ENCODE assay signal across 9 cellular contexts in the genomic region with DNA sequence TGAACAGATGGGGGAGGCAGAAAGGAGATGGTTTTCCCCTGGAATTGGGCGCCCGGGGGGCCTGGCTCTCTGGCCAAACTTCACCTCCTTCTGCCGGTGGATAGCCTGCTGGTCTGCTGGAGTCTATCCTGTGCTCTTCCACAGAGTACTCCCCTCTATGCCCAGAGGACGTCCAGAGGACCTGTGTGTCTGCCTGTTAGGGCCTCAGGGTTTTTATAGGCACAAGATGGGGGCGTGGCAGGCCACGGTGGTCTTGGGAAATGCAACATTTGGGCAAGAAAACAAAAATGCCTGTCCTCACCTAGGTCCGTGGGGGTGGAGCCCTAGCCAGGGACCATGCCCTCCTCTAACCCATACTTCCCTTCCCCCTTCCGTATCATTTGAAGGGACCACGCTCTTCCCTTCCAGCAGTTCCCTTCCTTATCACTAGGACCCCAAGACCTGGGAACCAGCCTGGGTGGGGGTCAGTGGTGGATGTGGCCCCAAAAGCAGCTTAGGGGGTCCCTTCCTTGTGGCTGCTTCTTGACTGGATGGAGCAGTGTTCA. TPM values are rescaled to one million over a fixed set of nuclear protein-coding genes. Genes with fewer than 3 reads are reported as not detected.
DNase-seq lines count a peak whose midpoint lies in the region; ATAC-seq and TF ChIP-seq lines count a peak whose summit lies in the region.
"Had no signal": no experiment of that assay in that cellular context is flagged by ENCODE, and none has a peak within 500 bp of the region (broad histone marks: within the 10 kb centered on the region; RNA-seq: fewer than 3 reads in every experiment).

No MANE protein-coding gene starts in this region.

- H3K4me3 ChIP-seq in AG04449 (ENCODE audit: low read depth, low read length) = peak overlapping the region; percentile 50

- TF ChIP-seq CTCF in AG04449 (IDR thresholded peaks at IDR 0.05; ENCODE audit: insufficient read depth, low read length, missing control alignments) (no peak), chondrocyte (IDR thresholded peaks at IDR 0.05) (no peak)

- H3K27me3 Mint-ChIP-seq in chondrocyte (ENCODE audit: low read depth) (no peaks in the 10 kb centered on the region), naive B cell (no peaks in the 10 kb centered on the region)

- no peak overlapping the region for H3K27ac Mint-ChIP-seq in chondrocyte (ENCODE audit: unreplicated experiment)
- peak overlapping the region; percentile 69 to 98 (median 88) for H3K27ac Mint-ChIP-seq in naive B cell

- H3K4me3 Mint-ChIP-seq in chondrocyte (ENCODE audit: unreplicated experiment) = peak overlapping the region; percentile 56
- peak overlapping the region; percentile 56 to 92 (median 86) for H3K4me3 Mint-ChIP-seq in naive B cell

- no peaks in the 10 kb centered on the region for H3K4me1 Mint-ChIP-seq in chondrocyte (ENCODE audit: low read depth)
- H3K4me1 Mint-ChIP-seq in naive B cell = peaks cover 5 to 14% (median 7%) of the 10 kb centered on the region in 3 donors

- ATAC-seq in HG02642 (IDR thresholded peaks at IDR 0.05; ENCODE audit: poor library complexity, unreplicated experiment) (peak; percentile 9), naive B cell (ENCODE audit: low read depth in 2 of 2) (peak in 1 of 2 donors; percentile 11), HG03025 (IDR thresholded peaks at IDR 0.05; ENCODE audit: low FRiP score, unreplicated experiment) (no peak), left lobe of liver (no peak), HG03571 (IDR thresholded peaks at IDR 0.05; ENCODE audit: unreplicated experiment) (no peak)

- CTCF ChIA-PET in AG04449 (lab: Yijun Ruan, JAX) = no interaction called here

- H3K9me3 Mint-ChIP-seq in chondrocyte (ENCODE audit: low read depth) (no peaks in the 10 kb centered on the region), naive B cell (no peaks in the 10 kb centered on the region)

- POLR2A ChIA-PET in AG04449 (lab: Yijun Ruan, JAX) = no interaction called here

- H3K36me3 Mint-ChIP-seq in chondrocyte (ENCODE audit: low read depth) (no peaks in the 10 kb centered on the region), naive B cell (no peaks in the 10 kb centered on the region)

- DNase-seq in AG04449 (ENCODE audit: low read depth, low spot score) = no peak
- DNase-seq in chondrocyte (ENCODE audit: low spot score) = no peak
- peak; percentile 3 for DNase-seq in naive B cell
- no peak for DNase-seq in NCI-H1417 treated with DMSO at 0.1 percent for 48 hours (lab: John Stamatoyannopoulos, UW)
- no peak for DNase-seq in left lobe of liver (ENCODE audit: low spot score)
- DNase-seq: T1000 had no signal

RNA-seq across cellular contexts. Expression of a gene that starts 53.6 kb away (rescaled TPM):
- total RNA-seq in chondrocyte (10.7 to 12.0 TPM (median 11.2 TPM) in 3 replicates), left lobe of liver (3.6 TPM)
- polyA plus RNA-seq in naive B cell (ENCODE audit: low read depth in 6 of 6) = 1 to 10 TPM in 5 of 6 donors, under 1 TPM in 1; 0.77 to 10.0 (median 7.8) TPM
